1 cellular context compared by ENCODE assay signal in the genomic region with DNA sequence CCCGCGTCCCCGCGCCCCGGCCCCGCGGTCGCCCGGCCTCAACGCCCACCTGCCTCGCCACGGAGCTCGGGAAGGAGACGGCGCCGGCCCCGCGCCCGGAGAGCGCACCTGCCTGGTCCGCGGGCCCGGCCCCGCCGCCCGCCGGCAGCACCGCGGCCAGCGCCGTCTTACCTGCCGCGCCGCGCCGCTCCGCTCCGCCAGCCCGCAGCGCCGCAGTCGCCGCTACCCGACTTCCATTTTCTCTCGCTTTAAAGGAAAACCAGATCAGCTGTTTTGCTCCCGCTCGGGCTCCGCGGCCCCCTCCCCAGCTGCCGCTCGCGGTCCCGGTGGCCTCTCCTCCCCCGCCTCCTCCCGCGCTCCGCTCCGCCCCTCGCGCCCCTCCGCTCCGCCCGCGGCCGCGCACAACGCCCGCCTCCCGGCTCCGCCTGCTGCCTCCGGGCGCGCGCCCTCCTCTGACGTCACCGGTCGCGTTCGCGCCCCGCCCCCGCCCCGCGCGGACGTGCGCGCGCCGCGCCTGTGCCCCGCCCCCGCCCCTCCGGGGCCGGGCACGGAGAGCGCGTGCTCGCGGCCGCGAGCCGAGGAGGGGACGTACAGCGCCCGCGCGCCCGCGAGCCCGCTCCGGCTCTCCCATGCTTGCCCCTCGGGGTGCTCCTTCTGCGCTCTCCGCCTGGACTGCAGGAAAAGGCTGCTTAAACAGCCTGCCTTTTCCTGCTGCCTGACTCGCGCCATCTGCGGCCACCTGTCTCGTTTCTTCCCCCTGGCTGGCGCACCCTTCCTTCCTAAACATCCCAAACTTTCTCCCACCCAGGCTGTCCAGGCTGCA.
TF ChIP-seq lines count a peak whose summit lies in the region.

Gene OTUD7A, minus strand, starts transcription at position 338 of the 823 bp plus-strand sequence.

TF ChIP-seq in SK-N-SH treated with all-trans-retinoic acid at 6 μM for 48 hours, 23 proteins besides CTCF, POLR2A, EP300 and RAD21 (continued from another document):
- no peak for TF ChIP-seq POU6F1 (CRISPR knock-in tag; IDR thresholded peaks at IDR 0.05; ENCODE audit: borderline replicate concordance, low read depth)
- TF ChIP-seq GLIS3 (CRISPR knock-in tag; IDR thresholded peaks at IDR 0.05), result 0 out of 2 replicates have a peak, but pooled peaks have one; percentile 52
- no peak for TF ChIP-seq ZFP3 (CRISPR knock-in tag; IDR thresholded peaks at IDR 0.05)
- TF ChIP-seq ARNTL (CRISPR knock-in tag; IDR thresholded peaks at IDR 0.05; ENCODE audit: borderline replicate concordance, low read depth), result no peak
- no peak for TF ChIP-seq SNAI2 (CRISPR knock-in tag; IDR thresholded peaks at IDR 0.05)
